In the genomic region with DNA sequence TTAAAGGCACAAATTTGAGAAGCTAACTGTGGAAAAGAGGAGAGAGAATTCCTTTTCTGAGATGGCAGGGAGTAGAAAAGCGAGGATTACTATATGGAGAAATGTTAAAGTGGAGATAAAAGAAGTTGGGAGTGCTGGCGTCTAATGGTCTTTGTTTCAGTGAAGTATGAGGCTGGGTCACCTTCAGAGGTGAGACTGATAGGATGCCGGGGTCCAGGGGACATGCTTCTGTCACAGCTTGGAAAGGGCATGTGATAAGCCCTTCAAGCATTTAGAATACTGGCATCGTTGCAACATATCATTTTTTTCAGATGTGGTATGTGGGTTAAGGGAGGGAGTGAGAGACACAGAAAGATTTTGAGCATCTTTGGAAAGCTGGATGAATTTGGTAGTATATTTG, we compare ENCODE assay signal across 1 cellular context. TPM values are rescaled to one million over a fixed set of nuclear protein-coding genes. Genes with fewer than 3 reads are reported as not detected.
"Had no signal": no experiment of that assay in that cellular context is flagged by ENCODE, and none has a peak within 500 bp of the region (broad histone marks: within the 10 kb centered on the region; RNA-seq: fewer than 3 reads in every experiment).

No MANE protein-coding gene starts in this region.

RNA-seq across cellular contexts. Expression of a gene that starts 34.1 kb away (rescaled TPM):
- total RNA-seq: activated CD8-positive, alpha-beta T cell treated with anti-CD3 and anti-CD28 coated beads, Interleukin-2, amount 10 ng/mL, durations not matched to agents 7 days and 5 days had no signal
